Comparison of ENCODE assay signal across 8 cellular contexts in genomic region chr1:221961532-221962292, GRCh38.
DNase-seq lines count a peak whose midpoint lies in the region; ATAC-seq and TF ChIP-seq lines count a peak whose summit lies in the region.

No MANE protein-coding gene starts in this region.

- DNase-seq in AG04450 (ENCODE audit: low read depth, low spot score) (no peak), T-helper 9 cell (peak; percentile 1), epithelial cell of esophagus (ENCODE audit: low read depth) (peak; percentile 52), NCI-H526 (lab: John Stamatoyannopoulos, UW) (no peak), D341Med (ENCODE audit: low spot score) (no peak)
- DNase-seq in stimulated activated CD8-positive, alpha-beta memory T cell treated with anti-CD3 and anti-CD28 coated beads, Interleukin-12 subunit alpha, Interleukin-12 subunit beta, amount 100 ng/mL, for 1 hour (ENCODE audit: low read depth): peak; percentile 30

- peak overlapping the region; percentile 47 for H3K27ac ChIP-seq in AG04450 (ENCODE audit: low read depth, low read length)

- POLR2A ChIA-PET in AG04450 (lab: Yijun Ruan, JAX): interaction anchor here (0.6 kb wide), 1 partner anchor 18 kb away, joined by 6 read pairs; no protein-coding TSS in a partner anchor

- TF ChIP-seq CTCF in AG04450 (IDR thresholded peaks at IDR 0.05; ENCODE audit: low read depth, low read length) (no peak), epithelial cell of esophagus (IDR thresholded peaks at IDR 0.05; ENCODE audit: insufficient read depth, low read depth, low read length, missing control alignments) (no peak)

- ATAC-seq in GM19351 (IDR thresholded peaks at IDR 0.05; ENCODE audit: unreplicated experiment) (peak; percentile 89), HG03378 (IDR thresholded peaks at IDR 0.05; ENCODE audit: unreplicated experiment) (peak; percentile 97)

- H3K4me3 ChIP-seq in AG04450 (ENCODE audit: low read depth, low read length) (no peak overlapping the region), epithelial cell of esophagus (ENCODE audit: low read length) (no peak overlapping the region)

- no peaks in the 10 kb centered on the region for H3K27me3 ChIP-seq in AG04450 (ENCODE audit: control insufficient read depth, insufficient read depth, low read length)

- no peaks in the 10 kb centered on the region; the same call in 1 of the 2 replicates for H3K9me3 ChIP-seq in AG04450 (ENCODE audit: control insufficient read depth, insufficient read depth, low read length)

- CTCF ChIA-PET in AG04450 (lab: Charles Lee): interaction anchor here (1.2 kb wide), 1 partner anchor 493 kb away, joined by 4 read pairs; no protein-coding TSS in a partner anchor

Comparison
In these comparisons a context has a peak if more than half of its experiments do, and no peak if none do; other contexts are left out.
1. DNase-seq: peak in T-helper 9 cell (single experiment), epithelial cell of esophagus (single experiment) and stimulated activated CD8-positive, alpha-beta memory T cell treated with anti-CD3 and anti-CD28 coated beads, Interleukin-12 subunit alpha, Interleukin-12 subunit beta, amount 100 ng/mL, for 1 hour (single experiment); none in AG04450 (single experiment), NCI-H526 (0 of 2) and D341Med (single experiment).